ENCODE assay signal across 14 cellular contexts in genomic region chr4:34309356-34309900, GRCh38.
DNase-seq lines count a peak whose midpoint lies in the region; ATAC-seq, FAIRE-seq and TF ChIP-seq lines count a peak whose summit lies in the region.
"Had no signal": no experiment of that assay in that cellular context is flagged by ENCODE, and none has a peak within 500 bp of the region (broad histone marks: within the 10 kb centered on the region; RNA-seq: fewer than 3 reads in every experiment).

No MANE protein-coding gene starts in this region.

- no peak for TF ChIP-seq CTCF in D721Med (IDR thresholded peaks at IDR 0.05; ENCODE audit: insufficient read depth, missing control alignments)
- TF ChIP-seq CTCF in pancreas (IDR thresholded peaks at IDR 0.05): no peak

- no peaks in the 10 kb centered on the region for H3K27me3 ChIP-seq in HAP-1 (ENCODE audit: low read depth)
- H3K27me3 ChIP-seq in pancreas: no peaks in the 10 kb centered on the region
- H3K27me3 ChIP-seq: BE2C had no signal

- H3K9me3 ChIP-seq in HAP-1: no peaks in the 10 kb centered on the region
- H3K9me3 ChIP-seq in pancreas: no peaks in the 10 kb centered on the region
- H3K9me3 ChIP-seq: BE2C had no signal

- intact Hi-C loops in pancreas (cut with DNase I): no loop called here

- DNase-seq in HAP-1 (ENCODE audit: low spot score in 2 of 2): peak; percentile 56 to 98
- DNase-seq in amniotic epithelial cell (ENCODE audit: low read depth): peak; percentile 53
- DNase-seq in fibroblast of peridontal ligament (ENCODE audit: extremely low read depth): peak; percentile 38
- DNase-seq in skeletal muscle cell (ENCODE audit: low read depth): peak; percentile 61
- DNase-seq in D721Med (ENCODE audit: insufficient read length, low spot score): no peak
- DNase-seq in amniotic stem cell (lab: John Stamatoyannopoulos, UW): no peak
- DNase-seq in pancreas: no peak
- DNase-seq: BE2C; CD4-positive, alpha-beta memory T cell; DMS53; GF-D8; H9 had no signal

- FAIRE-seq in D721Med (lab: Jason Lieb, UNC) (no peak), pancreas (lab: Jason Lieb, UNC) (no peak)
- FAIRE-seq: A204.1 had no signal

- H3K27ac ChIP-seq in pancreas: no peak overlapping the region
- H3K27ac ChIP-seq: C4-2B had no signal

- no peaks in the 10 kb centered on the region for H3K36me3 ChIP-seq in HAP-1 (replicated peaks)
- H3K36me3 ChIP-seq in pancreas: no peaks in the 10 kb centered on the region
- H3K36me3 ChIP-seq: BE2C had no signal

- H3K4me1 ChIP-seq in HAP-1 (peaks cover 27% of the 10 kb centered on the region), pancreas (no peaks in the 10 kb centered on the region)

- no peak for ATAC-seq in pancreas

- in situ Hi-C loops in HAP-1 (cut with MboI; ENCODE audit: low sequenced_read_pairs): no loop called here

- H3K4me3 ChIP-seq in HAP-1: no peak overlapping the region
- H3K4me3 ChIP-seq in skeletal muscle cell (ENCODE audit: low read depth, low read length): no peak overlapping the region
- H3K4me3 ChIP-seq in pancreas: no peak overlapping the region

Comparison
In these comparisons a context has a peak if more than half of its experiments do, and no peak if none do; other contexts are left out.
1. DNase-seq: peak in HAP-1 (2 of 2), amniotic epithelial cell (single experiment), fibroblast of peridontal ligament (single experiment) and skeletal muscle cell (single experiment); none in D721Med (single experiment), amniotic stem cell (single experiment) and pancreas (0 of 6).